ENCODE assay signal across 28 cellular contexts in the genomic region with DNA sequence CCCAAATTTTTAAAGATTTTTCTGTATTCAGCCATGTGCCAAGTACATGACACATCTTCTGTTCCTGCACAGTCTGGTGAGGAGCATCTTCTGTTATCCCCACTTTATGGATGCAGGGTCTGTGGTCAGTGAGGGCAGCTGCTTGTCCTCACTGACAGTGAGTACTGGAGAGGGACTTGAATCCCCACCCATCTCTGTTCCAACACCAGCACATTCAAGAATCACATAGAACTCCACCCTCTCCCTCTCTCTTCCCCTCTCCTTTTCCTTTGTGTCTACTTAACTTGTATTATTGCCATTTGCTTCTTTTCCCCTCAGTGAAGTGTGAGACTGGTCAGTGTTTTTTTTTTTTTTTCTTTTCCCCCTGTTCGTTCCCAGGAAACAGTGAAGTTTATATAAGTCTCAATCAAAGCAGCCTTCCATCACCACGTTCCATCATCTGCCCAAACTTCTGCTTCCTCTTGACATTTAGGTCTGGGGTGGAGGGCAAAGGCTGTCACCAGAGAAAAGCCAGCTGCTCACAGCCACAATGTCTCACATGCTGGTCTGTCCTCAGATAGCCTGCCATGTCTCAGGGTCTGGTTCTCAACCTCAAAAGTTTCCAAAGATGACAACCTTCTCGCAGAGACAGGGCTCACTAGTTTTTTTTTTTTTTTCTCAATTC.
DNase-seq lines count a peak whose midpoint lies in the region; ATAC-seq and TF ChIP-seq lines count a peak whose summit lies in the region.
"Had no signal": no experiment of that assay in that cellular context is flagged by ENCODE, and none has a peak within 500 bp of the region (broad histone marks: within the 10 kb centered on the region; RNA-seq: fewer than 3 reads in every experiment).

No MANE protein-coding gene starts in this region.

- peak in 1 of 3 donors; percentile 29 for DNase-seq in right cardiac atrium
- no peak for DNase-seq in left ventricle myocardium inferior
- DNase-seq in chondrocyte (ENCODE audit: low spot score) = no peak
- no peak for DNase-seq in stimulated activated naive B cell treated with anti-CD40 and anti-IgM and Interleukin-4, amounts not matched to agents 10 μg/mL and 1 μg/mL and 100 μg/mL, for 72 hours
- no peak for DNase-seq in stimulated activated naive CD4-positive, alpha-beta T cell (lab: John Stamatoyannopoulos, UW)
- DNase-seq in NCI-H345 (lab: John Stamatoyannopoulos, UW) = no peak
- DNase-seq: activated CD4-positive, alpha-beta memory T cell treated with anti-CD3 and anti-CD28 coated beads, Interleukin-2, amount 10 ng/mL, durations not matched to agents 7 days and 5 days; activated CD4-positive, CD25-positive, alpha-beta regulatory T cell treated with anti-CD3 and anti-CD28 coated beads, Interleukin-2, amount 50 U/mL, for 72 hours; activated CD8-positive, alpha-beta memory T cell treated with anti-CD3 and anti-CD28 coated beads, Interleukin-2, amount 50 U/mL, for 4 hours; activated naive CD4-positive, alpha-beta T cell treated with anti-CD3 and anti-CD28 coated beads for 36 hours; BE2C; H7; hippocampal formation; MM.1S; NCI-H2029; NCI-H526; NK-92 treated with Interleukin-12 subunit alpha and Interleukin-12 subunit beta, amount 100 ng/mL, for 24 hours; PC-9; SHP77; stimulated activated CD4-positive, alpha-beta T cell treated with anti-CD3 and anti-CD28 coated beads, Interleukin-4, amount 100 ng/mL, for 24 hours; T-helper 2 cell had no signal

- H3K36me3 ChIP-seq in left ventricle myocardium inferior = no peaks in the 10 kb centered on the region
- H3K36me3 ChIP-seq: BE2C had no signal

- no peaks in the 10 kb centered on the region for H3K9me3 Mint-ChIP-seq in chondrocyte (ENCODE audit: low read depth)
- H3K9me3 Mint-ChIP-seq in stimulated activated naive B cell treated with anti-CD40 and anti-IgM and Interleukin-4, amounts not matched to agents 10 μg/mL and 1 μg/mL and 100 μg/mL, for 72 hours = peaks cover 0 to 4% of the 10 kb centered on the region in 2 donors
- H3K9me3 Mint-ChIP-seq: activated CD4-positive, alpha-beta memory T cell treated with anti-CD3 and anti-CD28 coated beads, Interleukin-2, amount 10 ng/mL, durations not matched to agents 7 days and 5 days; activated naive CD4-positive, alpha-beta T cell treated with anti-CD3 and anti-CD28 coated beads for 36 hours; activated T-helper 1 cell treated with anti-CD3 and anti-CD28 coated beads, Interleukin-12 subunit alpha, Interleukin-12 subunit beta, Interleukin-2, Interleukin-4 antibody, amounts not matched to agents 30 ng/mL and 10 ng/mL and 1 ng/mL, durations not matched to agents 14 hours and 24 hours and 36 hours had no signal

- 44% methylated on average over 3 of the region's 3 CpGs for WGBS in right cardiac atrium

- peak overlapping the region; percentile 41 for H3K27ac Mint-ChIP-seq in chondrocyte (ENCODE audit: unreplicated experiment)
- H3K27ac Mint-ChIP-seq in stimulated activated naive B cell treated with anti-CD40 and anti-IgM and Interleukin-4, amounts not matched to agents 10 μg/mL and 1 μg/mL and 100 μg/mL, for 72 hours = peak overlapping the region; percentile 70
- H3K27ac Mint-ChIP-seq: activated CD4-positive, alpha-beta memory T cell treated with anti-CD3 and anti-CD28 coated beads, Interleukin-2, amount 10 ng/mL, durations not matched to agents 7 days and 5 days; activated naive CD4-positive, alpha-beta T cell treated with anti-CD3 and anti-CD28 coated beads for 36 hours; activated T-helper 1 cell treated with anti-CD3 and anti-CD28 coated beads, Interleukin-12 subunit alpha, Interleukin-12 subunit beta, Interleukin-2, Interleukin-4 antibody, amounts not matched to agents 30 ng/mL and 10 ng/mL and 1 ng/mL, durations not matched to agents 14 hours and 24 hours and 36 hours; memory B cell had no signal

- H3K9me3 ChIP-seq in right cardiac atrium (ENCODE audit: control insufficient read depth, low read length) (no peaks in the 10 kb centered on the region), left ventricle myocardium inferior (replicated peaks) (no peaks in the 10 kb centered on the region)
- H3K9me3 ChIP-seq: BE2C had no signal

- peak; percentile 37 to 79 for ATAC-seq in right cardiac atrium
- ATAC-seq in GM21786 (IDR thresholded peaks at IDR 0.05; ENCODE audit: unreplicated experiment) = peak; percentile 40
- ATAC-seq in stimulated activated naive B cell treated with anti-CD40 and anti-IgM and Interleukin-4, amounts not matched to agents 10 μg/mL and 1 μg/mL and 100 μg/mL, for 72 hours (replicated peaks) = peak; percentile 49 to 60
- ATAC-seq in GM21367 (IDR thresholded peaks at IDR 0.05; ENCODE audit: unreplicated experiment) = no peak
- ATAC-seq: sciatic nerve had no signal

- H3K4me1 Mint-ChIP-seq in chondrocyte (ENCODE audit: low read depth) = peaks cover 37% of the 10 kb centered on the region
- H3K4me1 Mint-ChIP-seq in stimulated activated naive B cell treated with anti-CD40 and anti-IgM and Interleukin-4, amounts not matched to agents 10 μg/mL and 1 μg/mL and 100 μg/mL, for 72 hours = peaks cover 19 to 41% of the 10 kb centered on the region in 2 donors
- H3K4me1 Mint-ChIP-seq: activated CD4-positive, alpha-beta memory T cell treated with anti-CD3 and anti-CD28 coated beads, Interleukin-2, amount 10 ng/mL, durations not matched to agents 7 days and 5 days; memory B cell had no signal

- intact Hi-C loops in right cardiac atrium (cut with DNase I) = no loop called here
- intact Hi-C loops in left ventricle myocardium inferior (cut with micrococcal nuclease) = no loop called here

- no peak overlapping the region for H3K27ac ChIP-seq in right cardiac atrium (ENCODE audit: low read length)
- H3K27ac ChIP-seq in left ventricle myocardium inferior (replicated peaks) = no peak overlapping the region
- H3K27ac ChIP-seq: HL-60, KMS-11, PC-9 had no signal

- no peak overlapping the region for H3K4me3 ChIP-seq in right cardiac atrium (ENCODE audit: low read length)
- H3K4me3 ChIP-seq in left ventricle myocardium inferior = no peak overlapping the region
- H3K4me3 ChIP-seq: PC-9 had no signal

- H3K4me1 ChIP-seq in right cardiac atrium (ENCODE audit: control insufficient read depth, insufficient read depth, low read length) = no peaks in the 10 kb centered on the region
- H3K4me1 ChIP-seq in left ventricle myocardium inferior = peaks cover 7% of the 10 kb centered on the region
- H3K4me1 ChIP-seq: BE2C had no signal

- H3K27me3 ChIP-seq in right cardiac atrium (ENCODE audit: control insufficient read depth, insufficient read depth) (no peaks in the 10 kb centered on the region), left ventricle myocardium inferior (ENCODE audit: low read depth) (peaks cover 41% of the 10 kb centered on the region)
- H3K27me3 ChIP-seq: BE2C had no signal

- no peak for TF ChIP-seq CTCF in left ventricle myocardium inferior (IDR thresholded peaks at IDR 0.05; ENCODE audit: borderline replicate concordance)
- TF ChIP-seq CTCF in chondrocyte (IDR thresholded peaks at IDR 0.05) = no peak

- H3K36me3 Mint-ChIP-seq in chondrocyte (ENCODE audit: low read depth) = no peaks in the 10 kb centered on the region
- no peaks in the 10 kb centered on the region for H3K36me3 Mint-ChIP-seq in stimulated activated naive B cell treated with anti-CD40 and anti-IgM and Interleukin-4, amounts not matched to agents 10 μg/mL and 1 μg/mL and 100 μg/mL, for 72 hours
- H3K36me3 Mint-ChIP-seq: memory B cell had no signal

- no peaks in the 10 kb centered on the region for H3K27me3 Mint-ChIP-seq in chondrocyte (ENCODE audit: low read depth)
- H3K27me3 Mint-ChIP-seq in stimulated activated naive B cell treated with anti-CD40 and anti-IgM and Interleukin-4, amounts not matched to agents 10 μg/mL and 1 μg/mL and 100 μg/mL, for 72 hours = peaks cover 0 to 6% of the 10 kb centered on the region in 2 donors
- H3K27me3 Mint-ChIP-seq: activated CD4-positive, alpha-beta memory T cell treated with anti-CD3 and anti-CD28 coated beads, Interleukin-2, amount 10 ng/mL, durations not matched to agents 7 days and 5 days; memory B cell had no signal

- no peak overlapping the region for H3K4me3 Mint-ChIP-seq in chondrocyte (ENCODE audit: unreplicated experiment)
- peak overlapping the region in 1 of 2 donors; percentile 52 for H3K4me3 Mint-ChIP-seq in stimulated activated naive B cell treated with anti-CD40 and anti-IgM and Interleukin-4, amounts not matched to agents 10 μg/mL and 1 μg/mL and 100 μg/mL, for 72 hours
- H3K4me3 Mint-ChIP-seq: activated CD4-positive, alpha-beta memory T cell treated with anti-CD3 and anti-CD28 coated beads, Interleukin-2, amount 10 ng/mL, durations not matched to agents 7 days and 5 days; activated naive CD4-positive, alpha-beta T cell treated with anti-CD3 and anti-CD28 coated beads for 36 hours; activated T-helper 1 cell treated with anti-CD3 and anti-CD28 coated beads, Interleukin-12 subunit alpha, Interleukin-12 subunit beta, Interleukin-2, Interleukin-4 antibody, amounts not matched to agents 30 ng/mL and 10 ng/mL and 1 ng/mL, durations not matched to agents 14 hours and 24 hours and 36 hours; memory B cell had no signal
